8 cellular contexts compared by ENCODE assay signal in genomic region chr4:121822796-121823504, GRCh38. TPM values are rescaled to one million over a fixed set of nuclear protein-coding genes. Genes with fewer than 3 reads are reported as not detected.
DNase-seq lines count a peak whose midpoint lies in the region; ATAC-seq and TF ChIP-seq lines count a peak whose summit lies in the region.

No MANE protein-coding gene starts in this region.

- H3K4me3 ChIP-seq in prostate gland: peak overlapping the region; percentile 44 to 49

- WGBS in prostate gland: 2% methylated on average over 30 of the region's 30 CpGs

- intact Hi-C loops in prostate gland (cut with DNase I): no loop called here

- peak; percentile 42 for DNase-seq in CD1c-positive myeloid dendritic cell (ENCODE audit: extremely low spot score)
- DNase-seq in NCI-H1105 treated with DMSO at 0.1 percent for 48 hours (lab: John Stamatoyannopoulos, UW): peak; percentile 33
- DNase-seq in activated T-cell treated with anti-CD3 and anti-CD28 coated beads for 48 hours (ENCODE audit: low read depth): peak; percentile 30
- peak; percentile 58 for DNase-seq in glomerular visceral epithelial cell (ENCODE audit: extremely low spot score)
- DNase-seq in prostate gland (ENCODE audit: low spot score): peak; percentile 10
- no peak for DNase-seq in NCI-H774 (lab: John Stamatoyannopoulos, UW)

- H3K27ac ChIP-seq in prostate gland: no peak overlapping the region

- H3K36me3 ChIP-seq in prostate gland: no peaks in the 10 kb centered on the region

- no peaks in the 10 kb centered on the region for H3K27me3 ChIP-seq in prostate gland (replicated peaks; ENCODE audit: insufficient read depth)

- ATAC-seq in GM18502 (IDR thresholded peaks at IDR 0.05; ENCODE audit: poor library complexity, unreplicated experiment) (peak; percentile 55), HG02884 (IDR thresholded peaks at IDR 0.05; ENCODE audit: unreplicated experiment) (peak; percentile 44)

- H3K9me3 ChIP-seq in prostate gland: no peaks in the 10 kb centered on the region

- peaks cover 4% of the 10 kb centered on the region for H3K4me1 ChIP-seq in prostate gland (replicated peaks)

- TF ChIP-seq POLR2A in prostate gland (IDR thresholded peaks at IDR 0.05): no peak

- TF ChIP-seq CTCF in prostate gland (IDR thresholded peaks at IDR 0.05): no peak

RNA-seq across cellular contexts. Expression of gene CCNA2, which starts 0.7 kb away (rescaled TPM):
- total RNA-seq in prostate gland: 1 to 10 TPM; 3.5 to 4.1 TPM

RNA-seq across cellular contexts. Expression of gene EXOSC9, which starts 21.8 kb away (rescaled TPM):
- total RNA-seq in prostate gland: 10 to 100 TPM; 17.1 to 40.1 TPM

RNA-seq across cellular contexts. Expression of gene BBS7, which starts 47.3 kb away (rescaled TPM):
- total RNA-seq in prostate gland: 10 to 100 TPM; 10.1 to 17.1 TPM

RNA-seq across cellular contexts. Expression of gene SMIM43, which starts 58.0 kb away (rescaled TPM):
- total RNA-seq in prostate gland: not detected
